Comparison of ENCODE assay signal across 21 cellular contexts in genomic region chr5:14486486-14486885, GRCh38.
"Had no signal": no experiment of that assay in that cellular context is flagged by ENCODE, and none has a peak within 500 bp of the region (broad histone marks: within the 10 kb centered on the region; RNA-seq: fewer than 3 reads in every experiment).

No MANE protein-coding gene starts in this region.

- H3K9me3 ChIP-seq: colonic mucosa, esophagus muscularis mucosa, lower lobe of right lung, ovary, suprapubic skin, transverse colon, upper lobe of right lung, uterus had no signal

- ATAC-seq: left ventricle myocardium superior; lower lobe of right lung; naive thymus-derived CD8-positive, alpha-beta T cell; upper lobe of right lung had no signal

- H3K27ac ChIP-seq: colonic mucosa, esophagus muscularis mucosa, lower lobe of right lung, ovary, skin epidermis, suprapubic skin, transverse colon, upper lobe of right lung, uterus had no signal

- H3K36me3 ChIP-seq: ovary, uterus had no signal

- H3K4me3 ChIP-seq: colonic mucosa, esophagus muscularis mucosa, lower lobe of right lung, ovary, skin epidermis, suprapubic skin, transverse colon, upper lobe of right lung, uterus had no signal

- H3K4me1 ChIP-seq: colonic mucosa, upper lobe of right lung, uterus had no signal

- DNase-seq: colonic mucosa; effector CD8-positive, alpha-beta T cell; endodermal cell; left ventricle myocardium superior; lower lobe of right lung; naive thymus-derived CD8-positive, alpha-beta T cell; nephron progenitor cell; nucleus accumbens; ovary; stimulated activated CD4-positive, alpha-beta T cell treated with anti-CD3 and anti-CD28 coated beads, Interleukin-12 subunit alpha, Interleukin-12 subunit beta, amount 100 ng/mL, for 4 hours; stimulated activated CD4-positive, alpha-beta T cell treated with anti-CD3 and anti-CD28 coated beads, Interleukin-1b, Interleukin-23, amount 100 ng/mL, for 48 hours; stimulated activated CD4-positive, alpha-beta T cell treated with anti-CD3 and anti-CD28 coated beads, Interleukin-4, amount 100 ng/mL, for 1 hour; stimulated activated CD8-positive, alpha-beta memory T cell treated with anti-CD3 and anti-CD28 coated beads, Interleukin-4, amount 100 ng/mL, for 48 hours; stimulated activated naive CD4-positive, alpha-beta T cell; stimulated activated naive CD8-positive, alpha-beta T cell treated with anti-CD3 and anti-CD28 coated beads, Interleukin-15, amount 100 ng/mL, for 72 hours; transverse colon; upper lobe of right lung; uterus had no signal

- H3K27me3 ChIP-seq: colonic mucosa, esophagus muscularis mucosa, ovary, suprapubic skin, transverse colon, upper lobe of right lung, uterus had no signal
